9 cellular contexts compared by ENCODE assay signal in the genomic region with DNA sequence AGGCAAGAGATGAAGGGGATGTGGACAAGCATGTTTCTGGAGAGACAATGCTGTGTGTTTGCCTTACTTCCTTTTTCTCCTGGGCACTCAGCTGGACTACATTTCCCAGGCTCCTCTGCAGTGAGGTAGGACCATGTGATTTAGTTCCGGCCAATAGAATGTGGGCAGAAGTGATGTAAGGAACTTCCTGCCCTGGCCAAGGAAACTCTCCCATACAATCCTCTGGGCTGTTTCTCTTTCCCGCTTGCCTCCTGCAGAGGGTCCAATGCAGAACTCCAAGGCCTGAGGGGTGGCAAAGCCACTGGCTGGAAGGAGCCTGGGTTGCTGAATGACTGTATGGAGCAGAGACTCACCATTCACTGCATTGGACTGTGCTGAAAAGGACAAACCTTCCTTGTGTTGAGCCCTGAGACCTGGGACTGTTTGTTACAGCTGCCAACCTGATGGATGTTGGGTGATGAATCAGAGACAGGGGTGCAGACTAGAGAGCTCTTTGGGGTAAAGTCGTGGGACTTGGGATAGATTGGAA.
DNase-seq lines count a peak whose midpoint lies in the region; ATAC-seq and TF ChIP-seq lines count a peak whose summit lies in the region.
"Had no signal": no experiment of that assay in that cellular context is flagged by ENCODE, and none has a peak within 500 bp of the region (broad histone marks: within the 10 kb centered on the region; RNA-seq: fewer than 3 reads in every experiment).

No MANE protein-coding gene starts in this region.

- H3K4me1 ChIP-seq in GM23338 (ENCODE audit: insufficient read depth) (no peaks in the 10 kb centered on the region), cardiac muscle cell (ENCODE audit: low read depth) (no peaks in the 10 kb centered on the region), skeletal muscle satellite cell (ENCODE audit: control insufficient read depth, insufficient read depth, low read length) (peaks cover 24% of the 10 kb centered on the region)

- H3K27me3 Mint-ChIP-seq in activated naive CD4-positive, alpha-beta T cell treated with anti-CD3 and anti-CD28 coated beads, Interleukin-2, amount 10 ng/mL, durations not matched to agents 7 days and 5 days, result peaks cover 34% of the 10 kb centered on the region
- H3K27me3 Mint-ChIP-seq in GM23338 (ENCODE audit: insufficient read depth, low read depth, poor library complexity) (peaks cover 12% of the 10 kb centered on the region), T-helper 17 cell (peaks cover 30% of the 10 kb centered on the region)

- peaks cover 5% of the 10 kb centered on the region for H3K9me3 Mint-ChIP-seq in activated naive CD4-positive, alpha-beta T cell treated with anti-CD3 and anti-CD28 coated beads, Interleukin-2, amount 10 ng/mL, durations not matched to agents 7 days and 5 days
- H3K9me3 Mint-ChIP-seq in GM23338, result peaks cover 4% of the 10 kb centered on the region; the same call in 1 of the 3 replicates

- no peaks in the 10 kb centered on the region for H3K9me2 ChIP-seq in GM23338 (ENCODE audit: insufficient read depth)

- ATAC-seq in GM23338 (peak; percentile 98), T-helper 17 cell (peak; percentile 37)

- H4K20me1 ChIP-seq in GM23338 (replicated peaks; ENCODE audit: insufficient read depth), result no peaks in the 10 kb centered on the region

- H3K27ac ChIP-seq in GM23338 (ENCODE audit: low read depth) (no peak overlapping the region), cardiac muscle cell (no peak overlapping the region)

- peaks cover 3% of the 10 kb centered on the region for H3K4me1 Mint-ChIP-seq in activated naive CD4-positive, alpha-beta T cell treated with anti-CD3 and anti-CD28 coated beads, Interleukin-2, amount 10 ng/mL, durations not matched to agents 7 days and 5 days
- H3K4me1 Mint-ChIP-seq in GM23338, result peaks cover 7% of the 10 kb centered on the region; the same call in 2 of the 3 replicates
- no peaks in the 10 kb centered on the region for H3K4me1 Mint-ChIP-seq in T-helper 17 cell

- CTCF ChIA-PET in activated naive CD4-positive, alpha-beta T cell treated with anti-CD3 and anti-CD28 coated beads, Interleukin-2, amount 10 ng/mL, durations not matched to agents 7 days and 5 days (lab: Charles Lee), result no interaction called here

- no peaks in the 10 kb centered on the region for H3K9me3 ChIP-seq in T-helper 17 cell (ENCODE audit: control insufficient read depth, low read length, poor library complexity, severe bottlenecking)
- no peaks in the 10 kb centered on the region for H3K9me3 ChIP-seq in cardiac muscle cell (ENCODE audit: low read depth)
- no peaks in the 10 kb centered on the region for H3K9me3 ChIP-seq in skeletal muscle satellite cell (replicated peaks; ENCODE audit: low read length)

- H3K9ac ChIP-seq in skeletal muscle satellite cell (ENCODE audit: low read depth, low read length), result no peak overlapping the region

- DNase-seq in activated naive CD4-positive, alpha-beta T cell treated with anti-CD3 and anti-CD28 coated beads, Interleukin-2, amount 10 ng/mL, durations not matched to agents 7 days and 5 days, result peak; percentile 59
- no peak for DNase-seq in activated naive CD4-positive, alpha-beta T cell treated with Interleukin-2 at 50 U/mL for 16 hours
- DNase-seq in GM23338 (ENCODE audit: low spot score) (peak; percentile 95), KG1 (lab: John Stamatoyannopoulos, UW) (peak; percentile 43), T-helper 17 cell (no peak), cardiac muscle cell (ENCODE audit: low read depth in 1 of 2, low spot score in 1 of 2) (peak; percentile 48 to 83), cerebellum (ENCODE audit: low spot score) (no peak)
- DNase-seq: heart right ventricle had no signal

- no peaks in the 10 kb centered on the region for H3K79me2 ChIP-seq in GM23338 (replicated peaks; ENCODE audit: insufficient read depth)

- H3K36me3 Mint-ChIP-seq in activated naive CD4-positive, alpha-beta T cell treated with anti-CD3 and anti-CD28 coated beads, Interleukin-2, amount 10 ng/mL, durations not matched to agents 7 days and 5 days, result no peaks in the 10 kb centered on the region
- H3K36me3 Mint-ChIP-seq in GM23338 (ENCODE audit: low read depth) (peaks cover 4% of the 10 kb centered on the region; the same call in 2 of the 3 replicates), T-helper 17 cell (ENCODE audit: low read depth) (no peaks in the 10 kb centered on the region)

- H3K27ac Mint-ChIP-seq in activated naive CD4-positive, alpha-beta T cell treated with anti-CD3 and anti-CD28 coated beads, Interleukin-2, amount 10 ng/mL, durations not matched to agents 7 days and 5 days, result no peak overlapping the region
- peak overlapping the region; percentile 55 for H3K27ac Mint-ChIP-seq in GM23338
- no peak overlapping the region for H3K27ac Mint-ChIP-seq in T-helper 17 cell

- H3F3A ChIP-seq in GM23338 (replicated peaks; ENCODE audit: low read depth), result 0 out of 2 replicates have a peak, but pooled peaks cover 2% of the 10 kb centered on the region

- H3K27me3 ChIP-seq in GM23338 (ENCODE audit: insufficient read depth), result no peaks in the 10 kb centered on the region
- H3K27me3 ChIP-seq in cardiac muscle cell, result peaks cover under 1% of the 10 kb centered on the region
- H3K27me3 ChIP-seq in skeletal muscle satellite cell (ENCODE audit: control insufficient read depth, insufficient read depth, low read length), result peaks cover 36% of the 10 kb centered on the region

- TF ChIP-seq CTCF in GM23338 (conservative IDR thresholded peaks at IDR 0.05; ENCODE audit: low read depth in 2 of 2) (no peak), cardiac muscle cell (IDR thresholded peaks at IDR 0.05; ENCODE audit: low read depth, low read length) (no peak)

- H3K4me2 ChIP-seq in GM23338 (peak overlapping the region; percentile 67), skeletal muscle satellite cell (ENCODE audit: low read length) (peak overlapping the region; percentile 65)

- H3K4me3 ChIP-seq in GM23338 (peak overlapping the region; percentile 42), cardiac muscle cell (no peak overlapping the region), skeletal muscle satellite cell (ENCODE audit: low read length) (peak overlapping the region; percentile 57)
- H3K4me3 ChIP-seq: heart right ventricle had no signal

- H3K4me3 Mint-ChIP-seq in activated naive CD4-positive, alpha-beta T cell treated with anti-CD3 and anti-CD28 coated beads, Interleukin-2, amount 10 ng/mL, durations not matched to agents 7 days and 5 days, result no peak overlapping the region
- peak overlapping the region; percentile 68 for H3K4me3 Mint-ChIP-seq in GM23338
- no peak overlapping the region for H3K4me3 Mint-ChIP-seq in T-helper 17 cell

- H3K36me3 ChIP-seq in GM23338 (ENCODE audit: insufficient read depth) (no peaks in the 10 kb centered on the region), cardiac muscle cell (no peaks in the 10 kb centered on the region), skeletal muscle satellite cell (ENCODE audit: insufficient read depth, low read length) (no peaks in the 10 kb centered on the region)
- H3K36me3 ChIP-seq: heart right ventricle had no signal

- H2AFZ ChIP-seq in GM23338, result no peak overlapping the region

TF ChIP-seq in GM23338, 12 proteins besides CTCF, POLR2A, EP300 and RAD21:
- TF ChIP-seq POLR2AphosphoS5 (IDR thresholded peaks at IDR 0.05; ENCODE audit: low read depth), result peak; percentile 62
- TF ChIP-seq ETS1 (IDR thresholded peaks at IDR 0.05), result peak; percentile 91
- no peak for TF ChIP-seq STAT1 (IDR thresholded peaks at IDR 0.05; ENCODE audit: unreplicated experiment)
- peak; percentile 82 for TF ChIP-seq CREB1 (CRISPR knock-in tag; IDR thresholded peaks at IDR 0.05; ENCODE audit: low read depth)

Comparison
In these comparisons a context has a peak if more than half of its experiments do, and no peak if none do; other contexts are left out.
1. DNase-seq: peak in activated naive CD4-positive, alpha-beta T cell treated with anti-CD3 and anti-CD28 coated beads, Interleukin-2, amount 10 ng/mL, durations not matched to agents 7 days and 5 days (single experiment), GM23338 (single experiment), KG1 (single experiment) and cardiac muscle cell (2 of 2); none in activated naive CD4-positive, alpha-beta T cell treated with Interleukin-2 at 50 U/mL for 16 hours (single experiment), T-helper 17 cell (0 of 3) and cerebellum (single experiment).